ENCODE assay signal across 29 cellular contexts in genomic region chr1:110953031-110953430, GRCh38.
"Had no signal": no experiment of that assay in that cellular context is flagged by ENCODE, and none has a peak within 500 bp of the region (broad histone marks: within the 10 kb centered on the region; RNA-seq: fewer than 3 reads in every experiment).

No MANE protein-coding gene starts in this region.

- H3K27ac ChIP-seq: neutrophil, pancreas, psoas muscle, skin epidermis, spleen, suprapubic skin, testis, tibial artery, transverse colon, upper lobe of right lung, uterus had no signal

- H3K4me1 ChIP-seq: pancreas, psoas muscle, suprapubic skin, testis, tibial artery, transverse colon, upper lobe of right lung, uterus had no signal

- H3K27me3 ChIP-seq: neutrophil, pancreas, spleen, suprapubic skin, testis, tibial artery, transverse colon, upper lobe of right lung, uterus had no signal

- DNase-seq: naive thymus-derived CD8-positive, alpha-beta T cell; nephron progenitor cell; nucleus accumbens; pancreas; posterior cingulate gyrus; psoas muscle; right cardiac atrium; spleen; stimulated activated CD4-positive, alpha-beta T cell treated with anti-CD3 and anti-CD28 coated beads, Interleukin-12 subunit alpha, Interleukin-12 subunit beta, amount 100 ng/mL, for 4 hours; stimulated activated CD4-positive, alpha-beta T cell treated with anti-CD3 and anti-CD28 coated beads, Interleukin-1b, Interleukin-23, amount 100 ng/mL, for 48 hours; stimulated activated CD4-positive, alpha-beta T cell treated with anti-CD3 and anti-CD28 coated beads, Interleukin-4, amount 100 ng/mL, for 1 hour; stimulated activated CD4-positive, alpha-beta T cell treated with anti-CD3 and anti-CD28 coated beads, Interleukin-4, amount 100 ng/mL, for 4 hours; stimulated activated CD8-positive, alpha-beta memory T cell treated with anti-CD3 and anti-CD28 coated beads, Interleukin-4, amount 100 ng/mL, for 48 hours; stimulated activated naive CD4-positive, alpha-beta T cell; stimulated activated naive CD8-positive, alpha-beta T cell treated with anti-CD3 and anti-CD28 coated beads, Interleukin-15, amount 100 ng/mL, for 72 hours; stimulated activated naive CD8-positive, alpha-beta T cell treated with anti-CD3 and anti-CD28 coated beads, Interleukin-15, Interleukin-2, amounts not matched to agents 100 U/mL and 50 U/mL, for 24 hours; substantia nigra; testis; tibial artery; transverse colon; upper lobe of right lung; uterus had no signal

- FAIRE-seq: pancreas had no signal

- H3K4me3 ChIP-seq: pancreas, psoas muscle, skin epidermis, smooth muscle cell, spleen, suprapubic skin, testis, tibial artery, transverse colon, upper lobe of right lung, uterus had no signal

- H3K36me3 ChIP-seq: uterus had no signal

- H3K4me2 ChIP-seq: smooth muscle cell had no signal

- H3K9me3 ChIP-seq: neutrophil, pancreas, psoas muscle, testis, uterus had no signal

- ATAC-seq: naive thymus-derived CD8-positive, alpha-beta T cell; natural killer cell treated with Interleukin-12 subunit alpha and Interleukin-12 subunit beta and Interleukin-15 and Interleukin-18, amount 100 ng/mL, for 72 hours; pancreas; psoas muscle; right cardiac atrium; sciatic nerve; stimulated activated memory B cell treated with anti-CD40 and anti-IgM and Interleukin-4, amounts not matched to agents 10 μg/mL and 1 μg/mL and 100 μg/mL, for 72 hours; stimulated activated naive CD8-positive, alpha-beta T cell treated with anti-CD3 and anti-CD28 coated beads, Interleukin-15, amount 100 ng/mL, for 72 hours; stimulated activated naive CD8-positive, alpha-beta T cell treated with anti-CD3 and anti-CD28 coated beads, Interleukin-15, Interleukin-2, amounts not matched to agents 100 U/mL and 50 U/mL, for 24 hours; upper lobe of right lung had no signal
